Comparison of ENCODE assay signal across 10 cellular contexts in genomic region chr16:29821663-29822115, GRCh38. TPM values are rescaled to one million over a fixed set of nuclear protein-coding genes. Genes with fewer than 3 reads are reported as not detected.
DNase-seq lines count a peak whose midpoint lies in the region; ATAC-seq and TF ChIP-seq lines count a peak whose summit lies in the region.
"Had no signal": no experiment of that assay in that cellular context is flagged by ENCODE, and none has a peak within 500 bp of the region (broad histone marks: within the 10 kb centered on the region; RNA-seq: fewer than 3 reads in every experiment).

No MANE protein-coding gene starts in this region.

- peaks cover 76% of the 10 kb centered on the region for H3K4me1 Mint-ChIP-seq in activated CD4-positive, alpha-beta T cell treated with anti-CD3 and anti-CD28 coated beads, Interleukin-2, amount 10 ng/mL, durations not matched to agents 7 days and 5 days

- H3K27ac Mint-ChIP-seq in activated CD4-positive, alpha-beta T cell treated with anti-CD3 and anti-CD28 coated beads, Interleukin-2, amount 10 ng/mL, durations not matched to agents 7 days and 5 days: peak overlapping the region; percentile 84

- H3K36me3 ChIP-seq in adipocyte (ENCODE audit: control insufficient read depth, insufficient read depth, low read length, severe bottlenecking): peaks cover 4% of the 10 kb centered on the region
- peaks cover 0 to 4% of the 10 kb centered on the region in 2 donors for H3K36me3 ChIP-seq in thyroid gland
- peaks cover 36% of the 10 kb centered on the region for H3K36me3 ChIP-seq in BE2C

- 32 to 60% methylated on average over 7 of the region's 7 CpGs for WGBS in thyroid gland, 2 donors

- DNase-seq in activated CD4-positive, alpha-beta T cell treated with anti-CD3 and anti-CD28 coated beads, Interleukin-2, amount 10 ng/mL, durations not matched to agents 7 days and 5 days: no peak
- no peak for DNase-seq in activated CD4-positive, alpha-beta T cell treated with anti-CD3 and anti-CD28 coated beads for 4 hours
- DNase-seq in adipocyte (ENCODE audit: low read depth): peak; percentile 82
- DNase-seq in left colon: peak; percentile 49 to 80
- DNase-seq in thyroid gland: peak in 1 of 2 donors; percentile 24
- DNase-seq in BE2C: no peak
- no peak for DNase-seq in AML-193 (lab: John Stamatoyannopoulos, UW)
- no peak for DNase-seq in GM10266 (ENCODE audit: extremely low spot score)
- DNase-seq: DND-41 had no signal

- peak overlapping the region; percentile 96 for H3K4me3 ChIP-seq in adipocyte (ENCODE audit: low read length)
- peak overlapping the region in 1 of 3 donors; percentile 60 for H3K4me3 ChIP-seq in thyroid gland (replicated peaks in 1 of 3)
- no peak overlapping the region for H3K4me3 ChIP-seq in BE2C (ENCODE audit: low read depth, low read length)

- H3K4me1 ChIP-seq in adipocyte (ENCODE audit: control insufficient read depth, insufficient read depth, low read length) (peaks cover 64% of the 10 kb centered on the region), thyroid gland (peaks cover 46 to 82% of the 10 kb centered on the region in 2 donors), BE2C (no peaks in the 10 kb centered on the region; the same call in 1 of the 2 replicates)

- peak; percentile 39 for ATAC-seq in left colon

- no peaks in the 10 kb centered on the region for H3K27me3 Mint-ChIP-seq in activated CD4-positive, alpha-beta T cell treated with anti-CD3 and anti-CD28 coated beads, Interleukin-2, amount 10 ng/mL, durations not matched to agents 7 days and 5 days

- peak overlapping the region; percentile 91 for H3K4me3 Mint-ChIP-seq in activated CD4-positive, alpha-beta T cell treated with anti-CD3 and anti-CD28 coated beads, Interleukin-2, amount 10 ng/mL, durations not matched to agents 7 days and 5 days

- TF ChIP-seq CTCF in thyroid gland (IDR thresholded peaks at IDR 0.05) (no peak), BE2C (IDR thresholded peaks at IDR 0.05; ENCODE audit: low read depth, low read length) (no peak), GM10266 (IDR thresholded peaks at IDR 0.05; ENCODE audit: control insufficient read depth, insufficient read depth, low read depth, missing control alignments) (no peak)

- POLR2A ChIA-PET in activated CD4-positive, alpha-beta T cell treated with anti-CD3 and anti-CD28 coated beads, Interleukin-2, amount 10 ng/mL, durations not matched to agents 7 days and 5 days (lab: Charles Lee): interaction anchor here (0.7 kb wide), 1 partner anchor 11 kb away, joined by 4 read pairs; no protein-coding TSS in a partner anchor

- H3K27me3 ChIP-seq in adipocyte (replicated peaks; ENCODE audit: control insufficient read depth, insufficient read depth, low read length) (no peaks in the 10 kb centered on the region), thyroid gland (no peaks in the 10 kb centered on the region), BE2C (no peaks in the 10 kb centered on the region)

- TF ChIP-seq POLR2A in thyroid gland (IDR thresholded peaks at IDR 0.05): no peak

- H3K9me3 ChIP-seq in adipocyte (ENCODE audit: control insufficient read depth, low read length) (no peaks in the 10 kb centered on the region), thyroid gland (no peaks in the 10 kb centered on the region), BE2C (no peaks in the 10 kb centered on the region)

- H3K9ac ChIP-seq in adipocyte (ENCODE audit: low read length): peak overlapping the region; percentile 97

- CTCF ChIA-PET in activated CD4-positive, alpha-beta T cell treated with anti-CD3 and anti-CD28 coated beads, Interleukin-2, amount 10 ng/mL, durations not matched to agents 7 days and 5 days (lab: Charles Lee): interaction anchor here (0.6 to 7.2 kb wide), 6 partner anchors 13 to 270 kb away, joined by 3 to 41 read pairs (median 11); partner anchors contain the start of genes MAZ and TBX6

- peaks cover 47% of the 10 kb centered on the region for H3K36me3 Mint-ChIP-seq in activated CD4-positive, alpha-beta T cell treated with anti-CD3 and anti-CD28 coated beads, Interleukin-2, amount 10 ng/mL, durations not matched to agents 7 days and 5 days (ENCODE audit: low read depth)

- H3K9me3 Mint-ChIP-seq in activated CD4-positive, alpha-beta T cell treated with anti-CD3 and anti-CD28 coated beads, Interleukin-2, amount 10 ng/mL, durations not matched to agents 7 days and 5 days: no peaks in the 10 kb centered on the region

- intact Hi-C loops in left colon (cut with DNase I, micrococcal nuclease) (loop anchor here in 1 of 2 donors (2.0 kb wide), 1 partner anchor 27 kb away; no protein-coding TSS in a partner anchor), thyroid gland (cut with DNase I) (no loop called here)

- H3K27ac ChIP-seq in thyroid gland: peak overlapping the region; percentile 83 to 89 (median 86)
- H3K27ac ChIP-seq: VCaP had no signal

RNA-seq across cellular contexts. Expression of gene MVP, which starts 1.4 kb away (rescaled TPM):
- total RNA-seq in activated CD4-positive, alpha-beta T cell treated with anti-CD3 and anti-CD28 coated beads, Interleukin-2, amount 10 ng/mL, durations not matched to agents 7 days and 5 days: 100 to 1,000 TPM; 177 to 187 TPM
- total RNA-seq in left colon: 100 to 1,000 TPM; 467 to 578 TPM
- 100 to 1,000 TPM in 1 of 4 donors, 10 to 100 TPM in 3; 70.1 to 127 (median 90.6) TPM for total RNA-seq in thyroid gland
- polyA plus RNA-seq in BE2C (2012; ENCODE audit: insufficient read depth, insufficient read length, low read depth): 17.2 TPM

RNA-seq across cellular contexts. Expression of gene PAGR1, which starts 5.7 kb away (rescaled TPM):
- 10 to 100 TPM; 26.8 to 29.6 TPM for total RNA-seq in activated CD4-positive, alpha-beta T cell treated with anti-CD3 and anti-CD28 coated beads, Interleukin-2, amount 10 ng/mL, durations not matched to agents 7 days and 5 days
- 10 to 100 TPM; 16.8 to 17.4 TPM for total RNA-seq in left colon
- 10 to 100 TPM; 38.2 to 75.0 (median 55.2) TPM for total RNA-seq in thyroid gland
- polyA plus RNA-seq in BE2C (2012; ENCODE audit: insufficient read depth, insufficient read length, low read depth): 153 TPM

RNA-seq across cellular contexts. Expression of gene PRRT2, which starts 9.7 kb away (rescaled TPM):
- total RNA-seq in activated CD4-positive, alpha-beta T cell treated with anti-CD3 and anti-CD28 coated beads, Interleukin-2, amount 10 ng/mL, durations not matched to agents 7 days and 5 days: 1 to 10 TPM in 1 of 2 experiments, under 1 TPM in 1; 0.98 to 1.3 TPM
- total RNA-seq in left colon (1 to 10 TPM; 1.3 to 2.0 TPM), thyroid gland (1 to 10 TPM in 3 of 4 donors, under 1 TPM in 1; 0.89 to 4.0 (median 2.4) TPM)
- polyA plus RNA-seq in BE2C (2012; ENCODE audit: insufficient read depth, insufficient read length, low read depth): 132 TPM

RNA-seq across cellular contexts. Expression of gene MAZ, which starts 15.4 kb away (rescaled TPM):
- total RNA-seq in activated CD4-positive, alpha-beta T cell treated with anti-CD3 and anti-CD28 coated beads, Interleukin-2, amount 10 ng/mL, durations not matched to agents 7 days and 5 days: 100 to 1,000 TPM; 528 to 590 TPM
- total RNA-seq in left colon (100 to 1,000 TPM; 252 to 365 TPM), thyroid gland (100 to 1,000 TPM in 2 of 4 donors, 10 to 100 TPM in 2; 80.4 to 132 (median 107) TPM)
- polyA plus RNA-seq in BE2C (2012; ENCODE audit: insufficient read depth, insufficient read length, low read depth): 1,186 TPM

RNA-seq across cellular contexts. Expression of gene KIF22, which starts 31.1 kb away (rescaled TPM):
- total RNA-seq in activated CD4-positive, alpha-beta T cell treated with anti-CD3 and anti-CD28 coated beads, Interleukin-2, amount 10 ng/mL, durations not matched to agents 7 days and 5 days: 100 to 1,000 TPM; 244 to 253 TPM
- total RNA-seq in left colon (10 to 100 TPM; 53.0 to 55.2 TPM), thyroid gland (10 to 100 TPM; 38.4 to 68.6 (median 57.2) TPM)
- polyA plus RNA-seq in BE2C (2012; ENCODE audit: insufficient read depth, insufficient read length, low read depth): 143 TPM

Comparison
In these comparisons a context has a peak if more than half of its experiments do, and no peak if none do; other contexts are left out.
1. DNase-seq: peak in adipocyte (single experiment) and left colon (2 of 2); none in activated CD4-positive, alpha-beta T cell treated with anti-CD3 and anti-CD28 coated beads, Interleukin-2, amount 10 ng/mL, durations not matched to agents 7 days and 5 days (single experiment), activated CD4-positive, alpha-beta T cell treated with anti-CD3 and anti-CD28 coated beads for 4 hours (0 of 2), BE2C (single experiment), AML-193 (0 of 2) and GM10266 (single experiment).